Comparison of ENCODE assay signal across 13 cellular contexts in the genomic region with DNA sequence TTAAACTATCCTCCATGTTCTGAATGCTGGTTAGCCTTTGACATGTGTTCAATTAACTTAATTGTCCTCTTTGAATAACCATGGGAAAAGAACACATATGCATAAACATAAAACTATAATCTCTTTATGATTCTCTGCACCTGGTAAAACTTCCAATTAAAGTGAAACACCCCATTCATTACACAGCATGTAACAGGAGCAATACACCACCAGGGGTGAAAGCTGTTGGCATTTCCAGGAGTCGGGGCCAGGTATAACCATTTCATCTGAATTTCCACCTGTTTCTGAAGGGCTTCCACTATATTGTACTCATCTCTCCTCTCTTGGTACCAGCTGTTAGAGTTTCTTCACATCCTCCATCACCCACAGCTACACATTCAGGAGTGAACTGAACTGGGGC.
"Had no signal": no experiment of that assay in that cellular context is flagged by ENCODE, and none has a peak within 500 bp of the region (broad histone marks: within the 10 kb centered on the region; RNA-seq: fewer than 3 reads in every experiment).

No MANE protein-coding gene starts in this region.

- H3K4me3 Mint-ChIP-seq: activated naive CD4-positive, alpha-beta T cell treated with anti-CD3 and anti-CD28 coated beads, Interleukin-2, amount 10 ng/mL, durations not matched to agents 7 days and 5 days; memory B cell; natural killer cell; stimulated activated effector memory CD8-positive, alpha-beta T cell treated with anti-CD3 and anti-CD28 coated beads, Interleukin-12 subunit alpha, Interleukin-12 subunit beta, amount 100 ng/mL, for 72 hours had no signal

- ATAC-seq: left ventricle myocardium superior; natural killer cell; stimulated activated effector memory CD8-positive, alpha-beta T cell treated with anti-CD3 and anti-CD28 coated beads, Interleukin-12 subunit alpha, Interleukin-12 subunit beta, amount 100 ng/mL, for 72 hours had no signal

- H3K27me3 ChIP-seq: cardiac muscle cell, colonic mucosa had no signal

- H3K36me3 Mint-ChIP-seq: activated naive CD4-positive, alpha-beta T cell treated with anti-CD3 and anti-CD28 coated beads, Interleukin-2, amount 10 ng/mL, durations not matched to agents 7 days and 5 days; memory B cell; natural killer cell; stimulated activated effector memory CD8-positive, alpha-beta T cell treated with anti-CD3 and anti-CD28 coated beads, Interleukin-12 subunit alpha, Interleukin-12 subunit beta, amount 100 ng/mL, for 72 hours had no signal

- H3K4me1 ChIP-seq: colonic mucosa, esophagus muscularis mucosa had no signal

- H3K9me3 ChIP-seq: colonic mucosa, esophagus muscularis mucosa, thoracic aorta had no signal

- H3K27ac ChIP-seq: cardiac muscle cell, colonic mucosa, esophagus muscularis mucosa, thoracic aorta had no signal

- H3K27ac Mint-ChIP-seq: activated naive CD4-positive, alpha-beta T cell treated with anti-CD3 and anti-CD28 coated beads, Interleukin-2, amount 10 ng/mL, durations not matched to agents 7 days and 5 days; memory B cell; natural killer cell; stimulated activated effector memory CD8-positive, alpha-beta T cell treated with anti-CD3 and anti-CD28 coated beads, Interleukin-12 subunit alpha, Interleukin-12 subunit beta, amount 100 ng/mL, for 72 hours had no signal

- H3K36me3 ChIP-seq: cardiac muscle cell, colonic mucosa, esophagus muscularis mucosa, thoracic aorta had no signal

- H3K4me1 Mint-ChIP-seq: activated naive CD4-positive, alpha-beta T cell treated with anti-CD3 and anti-CD28 coated beads, Interleukin-2, amount 10 ng/mL, durations not matched to agents 7 days and 5 days; memory B cell; natural killer cell; stimulated activated effector memory CD8-positive, alpha-beta T cell treated with anti-CD3 and anti-CD28 coated beads, Interleukin-12 subunit alpha, Interleukin-12 subunit beta, amount 100 ng/mL, for 72 hours had no signal

- H3K4me3 ChIP-seq: cardiac muscle cell, colonic mucosa, esophagus muscularis mucosa, thoracic aorta had no signal

- DNase-seq: activated CD4-positive, alpha-beta T cell treated with anti-CD3 and anti-CD28 coated beads, Interleukin-2, amount 50 U/mL, for 4 hours; activated CD4-positive, CD25-positive, alpha-beta regulatory T cell treated with anti-CD3 and anti-CD28 coated beads, Interleukin-2, amount 50 U/mL, for 72 hours; activated naive CD4-positive, alpha-beta T cell treated with anti-CD3 and anti-CD28 coated beads, Interleukin-2, amount 10 ng/mL, durations not matched to agents 7 days and 5 days; colonic mucosa; hippocampal formation; kidney; left ventricle myocardium superior; natural killer cell had no signal

- H3K27me3 Mint-ChIP-seq: activated naive CD4-positive, alpha-beta T cell treated with anti-CD3 and anti-CD28 coated beads, Interleukin-2, amount 10 ng/mL, durations not matched to agents 7 days and 5 days; memory B cell had no signal
